1 cellular context compared by ENCODE assay signal in the genomic region with DNA sequence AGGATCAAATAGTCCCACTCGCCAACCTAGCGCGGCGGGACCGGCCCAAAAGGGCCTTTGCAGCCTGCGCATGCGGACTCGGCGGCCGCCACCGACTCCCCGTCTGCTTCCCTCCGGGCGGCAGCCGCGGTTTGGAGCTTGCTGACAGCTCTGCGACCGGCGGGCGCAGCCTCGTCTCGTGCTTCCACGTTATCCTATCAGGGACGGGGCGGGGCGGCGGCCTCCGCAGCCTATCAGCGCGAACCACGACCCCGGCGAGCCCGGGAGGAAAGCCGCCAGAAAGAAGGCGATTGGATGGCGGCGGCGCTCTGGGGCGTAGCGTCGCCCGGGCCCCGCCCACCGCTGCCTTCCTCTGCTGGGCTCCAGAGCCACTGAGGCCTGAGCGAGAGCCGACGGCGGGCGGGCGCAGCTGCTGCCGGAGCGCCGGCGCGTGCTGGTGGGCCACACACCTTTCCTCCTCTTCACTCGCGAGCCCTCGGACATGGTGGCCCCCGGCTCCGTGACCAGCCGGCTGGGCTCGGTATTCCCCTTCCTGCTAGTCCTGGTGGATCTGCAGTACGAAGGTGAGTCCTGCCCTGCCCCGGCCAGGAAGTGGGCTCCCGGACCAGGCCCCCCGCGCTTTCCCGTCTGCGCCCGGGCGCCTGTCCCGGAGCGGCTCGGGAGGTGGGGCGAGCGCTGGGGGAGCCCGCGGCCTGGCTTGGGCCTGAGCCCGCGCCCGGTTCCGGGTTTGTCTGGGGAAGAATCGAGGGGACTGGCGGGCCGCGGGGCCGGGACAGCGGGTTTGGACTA.
TF ChIP-seq lines count a peak whose summit lies in the region.

A gene with protein sequence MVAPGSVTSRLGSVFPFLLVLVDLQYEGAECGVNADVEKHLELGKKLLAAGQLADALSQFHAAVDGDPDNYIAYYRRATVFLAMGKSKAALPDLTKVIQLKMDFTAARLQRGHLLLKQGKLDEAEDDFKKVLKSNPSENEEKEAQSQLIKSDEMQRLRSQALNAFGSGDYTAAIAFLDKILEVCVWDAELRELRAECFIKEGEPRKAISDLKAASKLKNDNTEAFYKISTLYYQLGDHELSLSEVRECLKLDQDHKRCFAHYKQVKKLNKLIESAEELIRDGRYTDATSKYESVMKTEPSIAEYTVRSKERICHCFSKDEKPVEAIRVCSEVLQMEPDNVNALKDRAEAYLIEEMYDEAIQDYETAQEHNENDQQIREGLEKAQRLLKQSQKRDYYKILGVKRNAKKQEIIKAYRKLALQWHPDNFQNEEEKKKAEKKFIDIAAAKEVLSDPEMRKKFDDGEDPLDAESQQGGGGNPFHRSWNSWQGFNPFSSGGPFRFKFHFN (plus strand): TSS at position 365 of the 789 bp plus-strand sequence. CDS start 117 bp downstream, at position 482.

TF ChIP-seq in HepG2, 621 proteins besides CTCF, POLR2A, EP300 and RAD21 (continued from another document and continues in another):
- TF ChIP-seq, protein P1, sequence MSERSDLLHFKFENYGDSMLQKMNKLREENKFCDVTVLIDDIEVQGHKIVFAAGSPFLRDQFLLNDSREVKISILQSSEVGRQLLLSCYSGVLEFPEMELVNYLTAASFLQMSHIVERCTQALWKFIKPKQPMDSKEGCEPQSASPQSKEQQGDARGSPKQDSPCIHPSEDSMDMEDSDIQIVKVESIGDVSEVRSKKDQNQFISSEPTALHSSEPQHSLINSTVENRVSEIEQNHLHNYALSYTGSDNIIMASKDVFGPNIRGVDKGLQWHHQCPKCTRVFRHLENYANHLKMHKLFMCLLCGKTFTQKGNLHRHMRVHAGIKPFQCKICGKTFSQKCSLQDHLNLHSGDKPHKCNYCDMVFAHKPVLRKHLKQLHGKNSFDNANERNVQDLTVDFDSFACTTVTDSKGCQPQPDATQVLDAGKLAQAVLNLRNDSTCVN (CRISPR knock-in tag; IDR thresholded peaks at IDR 0.05; ENCODE audit: borderline replicate concordance), result 0 out of 2 replicates have a peak, but pooled peaks have one; percentile 45
- TF ChIP-seq CAMTA2 (CRISPR knock-in tag; IDR thresholded peaks at IDR 0.05; ENCODE audit: borderline replicate concordance) (peak; percentile 43; the same call in 1 of the 2 replicates), MED13 (CRISPR knock-in tag; IDR thresholded peaks at IDR 0.05) (peak; percentile 59; the same call in 1 of the 2 replicates), ZNF790 (CRISPR knock-in tag; IDR thresholded peaks at IDR 0.05; ENCODE audit: borderline replicate concordance) (peak; percentile 36; the same call in 1 of the 2 replicates), ZNF335 (CRISPR knock-in tag; IDR thresholded peaks at IDR 0.05) (peak; percentile 85; the same call in 1 of the 2 replicates), ZSCAN20 (CRISPR knock-in tag; IDR thresholded peaks at IDR 0.05; ENCODE audit: borderline replicate concordance) (peak; percentile 89; the same call in 1 of the 2 replicates), ZNF331 (CRISPR knock-in tag; IDR thresholded peaks at IDR 0.05) (peak; percentile 81), KDM6A (CRISPR knock-in tag; IDR thresholded peaks at IDR 0.05; ENCODE audit: low read depth) (no peak), ZFP41 (CRISPR knock-in tag; IDR thresholded peaks at IDR 0.05; ENCODE audit: borderline replicate concordance) (peak; percentile 45; the same call in 1 of the 2 replicates), ZNF264 (CRISPR knock-in tag; IDR thresholded peaks at IDR 0.05) (peak; percentile 12; the same call in 1 of the 2 replicates), ZNF263 (CRISPR knock-in tag; IDR thresholded peaks at IDR 0.05) (0 out of 2 replicates have a peak, but pooled peaks have one; percentile 32), ESRRA (CRISPR knock-in tag; IDR thresholded peaks at IDR 0.05; ENCODE audit: low read depth) (0 out of 2 replicates have a peak, but pooled peaks have one; percentile 10), JUNB (CRISPR knock-in tag; IDR thresholded peaks at IDR 0.05; ENCODE audit: borderline replicate concordance) (no peak), NONO (IDR thresholded peaks at IDR 0.05) (no peak), NONO (CRISPR knock-in tag; conservative IDR thresholded peaks at IDR 0.05) (peak; percentile 63; the same call in 1 of the 2 replicates), ZNF235 (CRISPR knock-in tag; IDR thresholded peaks at IDR 0.05; ENCODE audit: borderline replicate concordance) (no peak), CCDC6 (CRISPR knock-in tag; IDR thresholded peaks at IDR 0.05) (peak; percentile 74), IRX3 (CRISPR knock-in tag; IDR thresholded peaks at IDR 0.05; ENCODE audit: borderline replicate concordance, low read depth) (0 out of 2 replicates have a peak, but pooled peaks have one; percentile 41), KDM2A (CRISPR knock-in tag; IDR thresholded peaks at IDR 0.05; ENCODE audit: borderline replicate concordance, low read depth) (peak; percentile 78), TEAD2 (CRISPR knock-in tag; IDR thresholded peaks at IDR 0.05) (no peak; the same call in 1 of the 2 replicates), SP4 (CRISPR knock-in tag; IDR thresholded peaks at IDR 0.05) (peak; percentile 95), SIN3A (IDR thresholded peaks at IDR 0.05; ENCODE audit: borderline replicate concordance, low read depth, low read length) (peak; percentile 41; the same call in 1 of the 2 replicates), ZNF775 (CRISPR knock-in tag; IDR thresholded peaks at IDR 0.05; ENCODE audit: borderline replicate concordance) (no peak), ZFP82 (CRISPR knock-in tag; IDR thresholded peaks at IDR 0.05; ENCODE audit: borderline replicate concordance) (peak; percentile 82), ZNF644 (CRISPR knock-in tag; IDR thresholded peaks at IDR 0.05; ENCODE audit: low read depth) (0 out of 2 replicates have a peak, but pooled peaks have one; percentile 4), ZNF292 (CRISPR knock-in tag; IDR thresholded peaks at IDR 0.05; ENCODE audit: borderline replicate concordance, low read depth) (peak; percentile 66; the same call in 1 of the 2 replicates), ZC3H4 (CRISPR knock-in tag; IDR thresholded peaks at IDR 0.05; ENCODE audit: borderline replicate concordance) (0 out of 2 replicates have a peak, but pooled peaks have one; percentile 7), TOE1 (CRISPR knock-in tag; IDR thresholded peaks at IDR 0.05) (peak; percentile 73; the same call in 1 of the 2 replicates), ZNF724P (CRISPR knock-in tag; IDR thresholded peaks at IDR 0.05; ENCODE audit: borderline replicate concordance) (no peak; the same call in 1 of the 2 replicates), ZNF430 (CRISPR knock-in tag; IDR thresholded peaks at IDR 0.05) (peak; percentile 92; the same call in 1 of the 2 replicates), HOXD1 (CRISPR knock-in tag; IDR thresholded peaks at IDR 0.05) (peak; percentile 79), HDAC2 (CRISPR knock-in tag; IDR thresholded peaks at IDR 0.05) (no peak; the same call in 1 of the 2 replicates), ZMYM4 (CRISPR knock-in tag; IDR thresholded peaks at IDR 0.05) (peak; percentile 89), RXRB (CRISPR knock-in tag; IDR thresholded peaks at IDR 0.05; ENCODE audit: borderline replicate concordance) (peak; percentile 67; the same call in 1 of the 2 replicates), ZNF121 (CRISPR knock-in tag; IDR thresholded peaks at IDR 0.05) (peak; percentile 68), ZNF546 (CRISPR knock-in tag; conservative IDR thresholded peaks at IDR 0.05) (peak; percentile 79; the same call in 1 of the 2 replicates), NFIB (CRISPR knock-in tag; IDR thresholded peaks at IDR 0.05; ENCODE audit: borderline replicate concordance) (no peak), ZNF547 (CRISPR knock-in tag; IDR thresholded peaks at IDR 0.05) (peak; percentile 54), SRY (CRISPR knock-in tag; IDR thresholded peaks at IDR 0.05) (peak; percentile 36; the same call in 1 of the 2 replicates), ZNF234 (CRISPR knock-in tag; conservative IDR thresholded peaks at IDR 0.05) (peak; percentile 63; the same call in 1 of the 2 replicates)
- TF ChIP-seq, protein P2, sequence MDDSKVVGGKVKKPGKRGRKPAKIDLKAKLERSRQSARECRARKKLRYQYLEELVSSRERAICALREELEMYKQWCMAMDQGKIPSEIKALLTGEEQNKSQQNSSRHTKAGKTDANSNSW (CRISPR knock-in tag; IDR thresholded peaks at IDR 0.05; ENCODE audit: borderline replicate concordance), result peak; percentile 86; the same call in 1 of the 2 replicates
- TF ChIP-seq, protein P3, sequence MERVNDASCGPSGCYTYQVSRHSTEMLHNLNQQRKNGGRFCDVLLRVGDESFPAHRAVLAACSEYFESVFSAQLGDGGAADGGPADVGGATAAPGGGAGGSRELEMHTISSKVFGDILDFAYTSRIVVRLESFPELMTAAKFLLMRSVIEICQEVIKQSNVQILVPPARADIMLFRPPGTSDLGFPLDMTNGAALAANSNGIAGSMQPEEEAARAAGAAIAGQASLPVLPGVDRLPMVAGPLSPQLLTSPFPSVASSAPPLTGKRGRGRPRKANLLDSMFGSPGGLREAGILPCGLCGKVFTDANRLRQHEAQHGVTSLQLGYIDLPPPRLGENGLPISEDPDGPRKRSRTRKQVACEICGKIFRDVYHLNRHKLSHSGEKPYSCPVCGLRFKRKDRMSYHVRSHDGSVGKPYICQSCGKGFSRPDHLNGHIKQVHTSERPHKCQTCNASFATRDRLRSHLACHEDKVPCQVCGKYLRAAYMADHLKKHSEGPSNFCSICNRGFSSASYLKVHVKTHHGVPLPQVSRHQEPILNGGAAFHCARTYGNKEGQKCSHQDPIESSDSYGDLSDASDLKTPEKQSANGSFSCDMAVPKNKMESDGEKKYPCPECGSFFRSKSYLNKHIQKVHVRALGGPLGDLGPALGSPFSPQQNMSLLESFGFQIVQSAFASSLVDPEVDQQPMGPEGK (CRISPR knock-in tag; IDR thresholded peaks at IDR 0.05), result peak; percentile 17
- TF ChIP-seq, protein P4, sequence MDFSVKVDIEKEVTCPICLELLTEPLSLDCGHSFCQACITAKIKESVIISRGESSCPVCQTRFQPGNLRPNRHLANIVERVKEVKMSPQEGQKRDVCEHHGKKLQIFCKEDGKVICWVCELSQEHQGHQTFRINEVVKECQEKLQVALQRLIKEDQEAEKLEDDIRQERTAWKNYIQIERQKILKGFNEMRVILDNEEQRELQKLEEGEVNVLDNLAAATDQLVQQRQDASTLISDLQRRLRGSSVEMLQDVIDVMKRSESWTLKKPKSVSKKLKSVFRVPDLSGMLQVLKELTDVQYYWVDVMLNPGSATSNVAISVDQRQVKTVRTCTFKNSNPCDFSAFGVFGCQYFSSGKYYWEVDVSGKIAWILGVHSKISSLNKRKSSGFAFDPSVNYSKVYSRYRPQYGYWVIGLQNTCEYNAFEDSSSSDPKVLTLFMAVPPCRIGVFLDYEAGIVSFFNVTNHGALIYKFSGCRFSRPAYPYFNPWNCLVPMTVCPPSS (IDR thresholded peaks at IDR 0.05), result no peak
- TF ChIP-seq, protein P5, sequence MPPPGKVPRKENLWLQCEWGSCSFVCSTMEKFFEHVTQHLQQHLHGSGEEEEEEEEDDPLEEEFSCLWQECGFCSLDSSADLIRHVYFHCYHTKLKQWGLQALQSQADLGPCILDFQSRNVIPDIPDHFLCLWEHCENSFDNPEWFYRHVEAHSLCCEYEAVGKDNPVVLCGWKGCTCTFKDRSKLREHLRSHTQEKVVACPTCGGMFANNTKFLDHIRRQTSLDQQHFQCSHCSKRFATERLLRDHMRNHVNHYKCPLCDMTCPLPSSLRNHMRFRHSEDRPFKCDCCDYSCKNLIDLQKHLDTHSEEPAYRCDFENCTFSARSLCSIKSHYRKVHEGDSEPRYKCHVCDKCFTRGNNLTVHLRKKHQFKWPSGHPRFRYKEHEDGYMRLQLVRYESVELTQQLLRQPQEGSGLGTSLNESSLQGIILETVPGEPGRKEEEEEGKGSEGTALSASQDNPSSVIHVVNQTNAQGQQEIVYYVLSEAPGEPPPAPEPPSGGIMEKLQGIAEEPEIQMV (CRISPR knock-in tag; IDR thresholded peaks at IDR 0.05; ENCODE audit: low read depth), result peak; percentile 38; the same call in 1 of the 2 replicates
- TF ChIP-seq, protein P6, sequence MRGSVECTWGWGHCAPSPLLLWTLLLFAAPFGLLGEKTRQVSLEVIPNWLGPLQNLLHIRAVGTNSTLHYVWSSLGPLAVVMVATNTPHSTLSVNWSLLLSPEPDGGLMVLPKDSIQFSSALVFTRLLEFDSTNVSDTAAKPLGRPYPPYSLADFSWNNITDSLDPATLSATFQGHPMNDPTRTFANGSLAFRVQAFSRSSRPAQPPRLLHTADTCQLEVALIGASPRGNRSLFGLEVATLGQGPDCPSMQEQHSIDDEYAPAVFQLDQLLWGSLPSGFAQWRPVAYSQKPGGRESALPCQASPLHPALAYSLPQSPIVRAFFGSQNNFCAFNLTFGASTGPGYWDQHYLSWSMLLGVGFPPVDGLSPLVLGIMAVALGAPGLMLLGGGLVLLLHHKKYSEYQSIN (CRISPR knock-in tag; IDR thresholded peaks at IDR 0.05; ENCODE audit: borderline replicate concordance), result no peak
- TF ChIP-seq, protein P7, sequence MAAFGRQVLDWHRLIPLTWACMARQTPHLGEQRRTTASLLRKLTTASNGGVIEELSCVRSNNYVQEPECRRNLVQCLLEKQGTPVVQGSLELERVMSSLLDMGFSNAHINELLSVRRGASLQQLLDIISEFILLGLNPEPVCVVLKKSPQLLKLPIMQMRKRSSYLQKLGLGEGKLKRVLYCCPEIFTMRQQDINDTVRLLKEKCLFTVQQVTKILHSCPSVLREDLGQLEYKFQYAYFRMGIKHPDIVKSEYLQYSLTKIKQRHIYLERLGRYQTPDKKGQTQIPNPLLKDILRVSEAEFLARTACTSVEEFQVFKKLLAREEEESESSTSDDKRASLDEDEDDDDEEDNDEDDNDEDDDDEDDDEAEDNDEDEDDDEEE (CRISPR knock-in tag; IDR thresholded peaks at IDR 0.05), result peak; percentile 25; the same call in 1 of the 2 replicates
- TF ChIP-seq, protein P8, sequence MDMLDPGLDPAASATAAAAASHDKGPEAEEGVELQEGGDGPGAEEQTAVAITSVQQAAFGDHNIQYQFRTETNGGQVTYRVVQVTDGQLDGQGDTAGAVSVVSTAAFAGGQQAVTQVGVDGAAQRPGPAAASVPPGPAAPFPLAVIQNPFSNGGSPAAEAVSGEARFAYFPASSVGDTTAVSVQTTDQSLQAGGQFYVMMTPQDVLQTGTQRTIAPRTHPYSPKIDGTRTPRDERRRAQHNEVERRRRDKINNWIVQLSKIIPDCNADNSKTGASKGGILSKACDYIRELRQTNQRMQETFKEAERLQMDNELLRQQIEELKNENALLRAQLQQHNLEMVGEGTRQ (IDR thresholded peaks at IDR 0.05; ENCODE audit: low read depth, low read length), result no peak
- TF ChIP-seq, protein P8 (CRISPR knock-in tag; IDR thresholded peaks at IDR 0.05; ENCODE audit: borderline replicate concordance), result 0 out of 2 replicates have a peak, but pooled peaks have one; percentile 33
- TF ChIP-seq, protein P9, sequence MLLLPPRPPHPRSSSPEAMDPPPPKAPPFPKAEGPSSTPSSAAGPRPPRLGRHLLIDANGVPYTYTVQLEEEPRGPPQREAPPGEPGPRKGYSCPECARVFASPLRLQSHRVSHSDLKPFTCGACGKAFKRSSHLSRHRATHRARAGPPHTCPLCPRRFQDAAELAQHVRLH (CRISPR knock-in tag; IDR thresholded peaks at IDR 0.05; ENCODE audit: borderline replicate concordance, low read depth), result 0 out of 2 replicates have a peak, but pooled peaks have one; percentile 42
